ENCODE assay signal across 8 cellular contexts in genomic region chr11:73404048-73404447, GRCh38. TPM values are rescaled to one million over a fixed set of nuclear protein-coding genes. Genes with fewer than 3 reads are reported as not detected.
DNase-seq lines count a peak whose midpoint lies in the region; ATAC-seq and FAIRE-seq lines count a peak whose summit lies in the region.

No MANE protein-coding gene starts in this region.

- ATAC-seq in GM21825 (IDR thresholded peaks at IDR 0.05; ENCODE audit: unreplicated experiment), result no peak

- CTCF ChIA-PET in CD4-positive, alpha-beta memory T cell (lab: Charles Lee; ENCODE audit: partially characterized antibody), result interaction anchor here (0.8 to 6.0 kb wide), 3 partner anchors 11 to 257 kb away, joined by 4 to 42 read pairs (median 7); no protein-coding TSS in a partner anchor

- H3K9me3 ChIP-seq in adipocyte (ENCODE audit: control insufficient read depth, low read length) (no peaks in the 10 kb centered on the region), small intestine (ENCODE audit: control insufficient read depth, low read depth) (no peaks in the 10 kb centered on the region)
- no peaks in the 10 kb centered on the region for H3K9me3 ChIP-seq in CD4-positive, alpha-beta memory T cell (ENCODE audit: control insufficient read depth in 1 of 2, low read length in 2 of 2)

- peaks cover 23% of the 10 kb centered on the region for H3K4me1 ChIP-seq in adipocyte (ENCODE audit: control insufficient read depth, insufficient read depth, low read length)
- no peaks in the 10 kb centered on the region for H3K4me1 ChIP-seq in small intestine (ENCODE audit: control insufficient read depth in 2 of 2, insufficient read depth in 1 of 2, low read depth in 1 of 2, low read length in 1 of 2)
- H3K4me1 ChIP-seq in CD4-positive, alpha-beta memory T cell (ENCODE audit: insufficient read depth, low read length), result no peaks in the 10 kb centered on the region

- POLR2A ChIA-PET in CD4-positive, alpha-beta memory T cell (lab: Charles Lee; ENCODE audit: partially characterized antibody), result no interaction called here

- H3K9ac ChIP-seq in adipocyte (ENCODE audit: low read length), result no peak overlapping the region

- H3K27ac Mint-ChIP-seq in CD4-positive, alpha-beta memory T cell, result peak overlapping the region in 3 of 7 donors; percentile 52 to 81 (median 74)

- peak; percentile 41 for DNase-seq in DMS53 treated with DMSO at 0.1 percent for 48 hours (lab: John Stamatoyannopoulos, UW; ENCODE audit: unreplicated experiment)
- peak; percentile 49 for DNase-seq in M059J (ENCODE audit: low read depth)
- DNase-seq in adipocyte (ENCODE audit: low read depth), result peak; percentile 62
- peak; percentile 82 for DNase-seq in hepatic stellate cell (ENCODE audit: low spot score)
- peak; percentile 63 for DNase-seq in small intestine
- no peak for DNase-seq in CD4-positive, alpha-beta memory T cell
- no peak for DNase-seq in 8988T

- H3K27me3 ChIP-seq in adipocyte (replicated peaks; ENCODE audit: control insufficient read depth, insufficient read depth, low read length), result no peaks in the 10 kb centered on the region
- no peaks in the 10 kb centered on the region for H3K27me3 ChIP-seq in small intestine (ENCODE audit: control insufficient read depth in 2 of 2, insufficient read depth in 2 of 2, low read length in 2 of 2)
- H3K27me3 ChIP-seq in CD4-positive, alpha-beta memory T cell (ENCODE audit: insufficient read depth, low read length), result no peaks in the 10 kb centered on the region

- no peak for FAIRE-seq in small intestine (lab: Jason Lieb, UNC)

- no peak overlapping the region for H3K27ac ChIP-seq in small intestine (ENCODE audit: low read depth in 1 of 2, low read length in 1 of 2)
- no peak overlapping the region for H3K27ac ChIP-seq in CD4-positive, alpha-beta memory T cell (ENCODE audit: low read depth, low read length)

- WGBS in small intestine, 3 donors, result 55 to 67% (median 62%) methylated on average over 4 of the region's 4 CpGs

- H3K36me3 Mint-ChIP-seq in CD4-positive, alpha-beta memory T cell, result peaks cover 12 to 30% of the 10 kb centered on the region in 2 donors

- H3K4me3 Mint-ChIP-seq in CD4-positive, alpha-beta memory T cell, result no peak overlapping the region

- H3K27me3 Mint-ChIP-seq in CD4-positive, alpha-beta memory T cell, result no peaks in the 10 kb centered on the region

- peaks cover 22% of the 10 kb centered on the region for H3K36me3 ChIP-seq in adipocyte (ENCODE audit: control insufficient read depth, insufficient read depth, low read length, severe bottlenecking)
- peaks cover 0 to 3% of the 10 kb centered on the region in 2 donors for H3K36me3 ChIP-seq in small intestine (ENCODE audit: control insufficient read depth in 2 of 2, insufficient read depth in 2 of 2, low read length in 2 of 2)
- H3K36me3 ChIP-seq in CD4-positive, alpha-beta memory T cell (ENCODE audit: insufficient read depth, low read length), result peaks cover 3% of the 10 kb centered on the region

- no peaks in the 10 kb centered on the region for H3K9me3 Mint-ChIP-seq in CD4-positive, alpha-beta memory T cell

- H3K4me3 ChIP-seq in adipocyte (ENCODE audit: low read length) (no peak overlapping the region), small intestine (ENCODE audit: low read depth in 1 of 2, low read length in 2 of 2) (no peak overlapping the region)
- no peak overlapping the region for H3K4me3 ChIP-seq in CD4-positive, alpha-beta memory T cell (ENCODE audit: low read length in 2 of 2)

- peaks cover 0 to 6% (median under 1%) of the 10 kb centered on the region in 4 donors for H3K4me1 Mint-ChIP-seq in CD4-positive, alpha-beta memory T cell

- intact Hi-C loops in CD4-positive, alpha-beta memory T cell (cut with micrococcal nuclease), result no loop called here

RNA-seq across cellular contexts. Expression of gene RELT, which starts 27.8 kb away (rescaled TPM):
- 6.6 and 10.8 TPM in 2 replicates for total RNA-seq in M059J (2014; rRNA removed; shearing (Covaris generic))
- 1 to 10 TPM in 2 of 3 donors, under 1 TPM in 1; 0.67 to 3.3 (median 1.1) TPM for polyA plus RNA-seq in small intestine
- total RNA-seq in CD4-positive, alpha-beta memory T cell, result 10 to 100 TPM; 12.1 to 12.9 TPM
- polyA plus RNA-seq in CD4-positive, alpha-beta memory T cell, result 1 to 10 TPM; 2.2 to 5.2 TPM

Comparison
In these comparisons a context has a peak if more than half of its experiments do, and no peak if none do; other contexts are left out.
1. DNase-seq: peak in DMS53 treated with DMSO at 0.1 percent for 48 hours (single experiment), M059J (single experiment), adipocyte (single experiment), hepatic stellate cell (single experiment) and small intestine (single experiment); none in CD4-positive, alpha-beta memory T cell (0 of 5) and 8988T (single experiment).